ENCODE assay signal across 10 cellular contexts in the genomic region with DNA sequence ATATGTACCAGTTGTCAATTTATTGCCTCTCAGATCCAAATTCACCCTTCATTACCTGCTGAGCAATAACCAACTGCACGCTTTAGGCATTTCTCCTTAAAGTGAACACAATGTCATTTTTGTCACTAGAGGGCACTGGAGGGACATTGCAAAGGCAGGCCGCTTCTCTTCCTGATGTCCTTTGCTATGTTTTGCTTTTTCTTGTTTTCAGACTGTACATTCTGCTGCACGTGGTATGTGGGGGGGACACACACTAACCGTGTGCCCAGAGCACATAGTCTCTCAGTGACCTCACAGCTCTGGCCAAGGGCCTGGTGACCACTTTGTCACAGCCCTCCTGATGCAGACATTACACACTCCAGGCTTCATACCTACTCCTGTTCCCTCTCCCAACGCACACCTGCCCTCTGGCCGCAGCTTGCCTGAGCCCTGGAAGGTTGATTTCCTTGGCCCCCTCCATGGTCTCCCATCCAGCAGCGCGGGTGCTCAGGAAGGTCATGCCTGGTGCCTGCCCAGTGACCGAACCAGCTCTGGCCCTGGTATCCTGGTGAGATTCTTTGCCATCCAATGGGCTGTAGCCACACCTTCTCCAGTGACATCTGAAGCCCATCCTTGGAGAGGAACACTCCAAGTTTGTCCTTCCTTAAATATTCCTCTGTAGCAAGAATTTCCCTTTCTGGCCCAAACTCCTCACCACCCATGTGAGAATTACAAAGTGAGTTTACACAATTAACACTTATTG. TPM values are rescaled to one million over a fixed set of nuclear protein-coding genes. Genes with fewer than 3 reads are reported as not detected.
DNase-seq lines count a peak whose midpoint lies in the region; ATAC-seq and TF ChIP-seq lines count a peak whose summit lies in the region.
"Had no signal": no experiment of that assay in that cellular context is flagged by ENCODE, and none has a peak within 500 bp of the region (broad histone marks: within the 10 kb centered on the region; RNA-seq: fewer than 3 reads in every experiment).

No MANE protein-coding gene starts in this region.

- no peak for TF ChIP-seq POLR2A in Peyer's patch (IDR thresholded peaks at IDR 0.05)

- intact Hi-C loops in heart right ventricle (cut with DNase I) = loop anchor here in 5 of 10 donors (2.0 to 10.0 kb wide), 4 partner anchors 120 to 273 kb away; partner anchors contain the start of gene ACACB (in 2 of the 5)

- H3K27ac ChIP-seq in heart right ventricle = no peak overlapping the region
- H3K27ac ChIP-seq in Peyer's patch = no peak overlapping the region
- H3K27ac ChIP-seq: SK-N-MC had no signal

- H3K4me1 ChIP-seq in heart right ventricle (peaks cover 0 to 6% (median 0%) of the 10 kb centered on the region in 9 donors), Peyer's patch (no peaks in the 10 kb centered on the region)

- DNase-seq in EH (ENCODE audit: low read depth) (peak; percentile 50), LoVo (ENCODE audit: low spot score) (peak; percentile 61), SKM-1 (lab: John Stamatoyannopoulos, UW; ENCODE audit: unreplicated experiment) (peak; percentile 1), heart right ventricle (no peak), Peyer's patch (no peak), mesenteric fat pad (ENCODE audit: low spot score) (no peak)

- H3K36me3 ChIP-seq in heart right ventricle = no peaks in the 10 kb centered on the region
- H3K36me3 ChIP-seq in Peyer's patch = no peaks in the 10 kb centered on the region

- ATAC-seq in heart right ventricle = peak in 2 of 8 donors; percentile 19 to 20
- ATAC-seq in GM19035 (IDR thresholded peaks at IDR 0.05; ENCODE audit: unreplicated experiment) = no peak
- no peak for ATAC-seq in GM19467 (IDR thresholded peaks at IDR 0.05; ENCODE audit: unreplicated experiment)

- H3K27me3 ChIP-seq in heart right ventricle = peaks cover 0 to 6% (median 0%) of the 10 kb centered on the region in 7 donors
- H3K27me3 ChIP-seq in Peyer's patch = no peaks in the 10 kb centered on the region

- no peak overlapping the region for H3K4me3 ChIP-seq in heart right ventricle
- no peak overlapping the region for H3K4me3 ChIP-seq in Peyer's patch
- H3K4me3 ChIP-seq: lung, SK-N-MC had no signal

- WGBS in heart right ventricle, 2 donors = 60 to 63% methylated on average over 9 of the region's 9 CpGs

- peak in 7 of 9 donors; percentile 48 to 62 (median 51) for TF ChIP-seq CTCF in heart right ventricle (IDR thresholded peaks at IDR 0.05)
- TF ChIP-seq CTCF in Peyer's patch (IDR thresholded peaks at IDR 0.05) = peak in 3 of 6 experiments; percentile 29 to 43 (median 36)

- H3K9me3 ChIP-seq in heart right ventricle (peaks cover 0 to 5% (median 0%) of the 10 kb centered on the region in 11 donors), Peyer's patch (peaks cover 0 to 9% (median 0%) of the 10 kb centered on the region in 4 donors)

RNA-seq across cellular contexts. Expression of gene MYO1H, which starts 39.9 kb away (rescaled TPM):
- 1 to 10 TPM in 3 of 10 donors, under 1 TPM in 4, not detected in 3; 0.07 to 1.3 (median 0.55) TPM for total RNA-seq in heart right ventricle
- polyA plus RNA-seq in heart right ventricle = under 1 TPM in 1 of 2 donors, not detected in 1; 0.09 TPM
- not detected for total RNA-seq in Peyer's patch
- 0.10 TPM for total RNA-seq in mesenteric fat pad

Comparison
In these comparisons a context has a peak if more than half of its experiments do, and no peak if none do; other contexts are left out.
1. DNase-seq: peak in EH (single experiment), LoVo (single experiment) and SKM-1 (single experiment); none in heart right ventricle (0 of 2), Peyer's patch (0 of 3) and mesenteric fat pad (single experiment).